13 cellular contexts compared by ENCODE assay signal in the genomic region with DNA sequence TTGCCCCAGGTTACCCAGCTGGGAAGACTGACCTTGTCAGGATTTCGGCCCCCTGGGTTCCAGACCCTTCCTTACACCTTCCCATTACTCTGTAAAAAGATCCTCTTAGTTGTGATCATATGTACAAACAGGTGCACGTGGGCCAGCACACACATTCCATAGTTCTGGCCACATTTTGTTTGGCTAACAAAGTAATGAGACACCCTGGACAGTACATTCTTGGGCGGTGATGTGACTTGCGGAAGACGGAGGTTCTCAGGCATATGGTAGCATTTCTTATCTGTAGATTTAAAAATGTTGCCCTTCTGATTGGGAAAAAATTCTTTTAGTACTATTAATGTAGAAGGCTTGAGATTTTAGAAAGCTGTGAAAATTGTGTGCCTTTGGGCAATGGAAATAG.
DNase-seq lines count a peak whose midpoint lies in the region; ATAC-seq and TF ChIP-seq lines count a peak whose summit lies in the region.
"Had no signal": no experiment of that assay in that cellular context is flagged by ENCODE, and none has a peak within 500 bp of the region (broad histone marks: within the 10 kb centered on the region; RNA-seq: fewer than 3 reads in every experiment).

No MANE protein-coding gene starts in this region.

- DNase-seq in EL (peak; percentile 95), Panc1 (ENCODE audit: low read depth, low spot score) (no peak), epithelial cell of proximal tubule (ENCODE audit: low read depth) (peak; percentile 79), retinal pigment epithelial cell (ENCODE audit: low read depth) (peak; percentile 70), mesothelial cell of epicardium (ENCODE audit: low spot score in 2 of 2, unreplicated experiment in 2 of 2) (no peak), left ventricle myocardium inferior (no peak), nephron progenitor cell (no peak)
- DNase-seq: cerebellar nuclear complex, NCI-H2029 treated with DMSO at 0.1 percent for 48 hours, thyroid gland had no signal

- POLR2A ChIA-PET in Panc1 (lab: Charles Lee), result no interaction called here

- H3K4me3 ChIP-seq in Panc1 (ENCODE audit: low read depth in 2 of 2, low read length in 2 of 2) (no peak overlapping the region), epithelial cell of proximal tubule (ENCODE audit: low read depth, low read length) (no peak overlapping the region), retinal pigment epithelial cell (ENCODE audit: low read length) (no peak overlapping the region), left ventricle myocardium inferior (no peak overlapping the region)
- H3K4me3 ChIP-seq: thyroid gland had no signal

- H3K9me3 Mint-ChIP-seq in mesothelial cell of epicardium (peaks cover 9% of the 10 kb centered on the region), nephron progenitor cell (peaks cover 14% of the 10 kb centered on the region)
- H3K9me3 Mint-ChIP-seq: memory B cell had no signal

- H3K4me1 ChIP-seq in Panc1 (ENCODE audit: control insufficient read depth, insufficient read depth, low read length) (peaks cover 3% of the 10 kb centered on the region; the same call in 1 of the 2 replicates), left ventricle myocardium inferior (no peaks in the 10 kb centered on the region)

- no TSS peak for BruUV-seq in Panc1 (replicated peaks; lab: Mats Ljungman, UMichigan)

- intact Hi-C loops in Panc1 (cut with micrococcal nuclease; ENCODE audit: unreplicated experiment), result no loop called here
- intact Hi-C loops in left ventricle myocardium inferior (cut with micrococcal nuclease), result no loop called here

- H3K9me3 ChIP-seq in Panc1 (ENCODE audit: control insufficient read depth, insufficient read depth, low read depth, low read length) (peaks cover 3% of the 10 kb centered on the region; the same call in 1 of the 2 replicates), left ventricle myocardium inferior (replicated peaks) (no peaks in the 10 kb centered on the region)
- H3K9me3 ChIP-seq: thyroid gland had no signal

- CTCF ChIA-PET in Panc1 (lab: Charles Lee), result no interaction called here

- no peak overlapping the region for H3K27ac Mint-ChIP-seq in mesothelial cell of epicardium
- H3K27ac Mint-ChIP-seq in nephron progenitor cell, result no peak overlapping the region

- peaks cover 7% of the 10 kb centered on the region for H3K36me3 Mint-ChIP-seq in mesothelial cell of epicardium
- H3K36me3 Mint-ChIP-seq in nephron progenitor cell (ENCODE audit: low read depth), result peaks cover 19% of the 10 kb centered on the region

- in situ Hi-C loops in Panc1 (cut with HindIII; ENCODE audit: low pct_unique_long_range_greater_than_20kb, low sequenced_read_pairs), result no loop called here

- H3K4me1 Mint-ChIP-seq in mesothelial cell of epicardium, result peaks cover 3% of the 10 kb centered on the region
- H3K4me1 Mint-ChIP-seq in nephron progenitor cell, result peaks cover 20% of the 10 kb centered on the region
- H3K4me1 Mint-ChIP-seq: memory B cell had no signal

- no peaks in the 10 kb centered on the region for H3K27me3 Mint-ChIP-seq in mesothelial cell of epicardium (ENCODE audit: low read depth)
- no peaks in the 10 kb centered on the region for H3K27me3 Mint-ChIP-seq in nephron progenitor cell (ENCODE audit: low read depth, poor library complexity)
- H3K27me3 Mint-ChIP-seq: memory B cell had no signal

- no peak overlapping the region for H3K27ac ChIP-seq in Panc1 (ENCODE audit: low read length)
- H3K27ac ChIP-seq in left ventricle myocardium inferior (replicated peaks), result no peak overlapping the region

- H3K36me3 ChIP-seq in Panc1 (ENCODE audit: control insufficient read depth, insufficient read depth, low read length) (no peaks in the 10 kb centered on the region), left ventricle myocardium inferior (peaks cover 5% of the 10 kb centered on the region)
- H3K36me3 ChIP-seq: thyroid gland had no signal

- TF ChIP-seq CTCF in Panc1 (IDR thresholded peaks at IDR 0.05) (no peak), epithelial cell of proximal tubule (conservative IDR thresholded peaks at IDR 0.05; ENCODE audit: low read depth, low read length) (no peak), retinal pigment epithelial cell (conservative IDR thresholded peaks at IDR 0.05; ENCODE audit: low read depth, low read length) (no peak), mesothelial cell of epicardium (IDR thresholded peaks at IDR 0.05; ENCODE audit: unreplicated experiment) (no peak), left ventricle myocardium inferior (IDR thresholded peaks at IDR 0.05; ENCODE audit: borderline replicate concordance) (no peak), nephron progenitor cell (IDR thresholded peaks at IDR 0.05) (no peak)

- ATAC-seq in Panc1, result peak; percentile 78
- no peak for ATAC-seq in HG03039 (IDR thresholded peaks at IDR 0.05; ENCODE audit: unreplicated experiment)
- ATAC-seq: Right ventricle myocardium inferior had no signal

- H3K4me3 Mint-ChIP-seq in mesothelial cell of epicardium, result no peak overlapping the region
- no peak overlapping the region for H3K4me3 Mint-ChIP-seq in nephron progenitor cell
- H3K4me3 Mint-ChIP-seq: memory B cell had no signal

- no peaks in the 10 kb centered on the region for H3K27me3 ChIP-seq in Panc1 (ENCODE audit: control insufficient read depth, insufficient read depth, low read length)
- H3K27me3 ChIP-seq in left ventricle myocardium inferior (ENCODE audit: low read depth), result no peaks in the 10 kb centered on the region
- H3K27me3 ChIP-seq: thyroid gland had no signal

Comparison
In these comparisons a context has a peak if more than half of its experiments do, and no peak if none do; other contexts are left out.
1. DNase-seq: peak in EL (single experiment), epithelial cell of proximal tubule (single experiment) and retinal pigment epithelial cell (single experiment); none in Panc1 (single experiment), mesothelial cell of epicardium (0 of 2), left ventricle myocardium inferior (single experiment) and nephron progenitor cell (single experiment).